ENCODE assay signal across 12 cellular contexts in the genomic region with DNA sequence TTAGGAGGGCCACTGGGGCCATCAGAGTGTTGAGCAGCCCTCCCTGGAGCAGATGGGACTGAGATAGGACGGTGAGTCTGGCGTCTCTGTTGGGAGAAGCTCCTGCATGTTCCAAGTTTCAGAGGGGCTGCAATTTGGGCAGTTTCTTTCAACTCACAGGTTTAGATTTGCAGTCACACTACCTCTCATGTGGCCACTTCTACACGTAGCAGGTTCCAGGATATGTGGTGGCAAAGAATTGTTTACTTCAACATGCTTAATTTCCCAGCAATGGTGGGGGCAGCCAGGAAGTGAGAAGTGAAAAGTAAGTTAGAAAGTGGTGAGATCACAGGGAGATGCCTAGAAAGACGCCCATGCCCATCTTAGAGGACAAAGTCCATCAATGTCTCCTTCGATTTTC. TPM values are rescaled to one million over a fixed set of nuclear protein-coding genes. Genes with fewer than 3 reads are reported as not detected.
DNase-seq lines count a peak whose midpoint lies in the region; ATAC-seq, FAIRE-seq and TF ChIP-seq lines count a peak whose summit lies in the region.
"Had no signal": no experiment of that assay in that cellular context is flagged by ENCODE, and none has a peak within 500 bp of the region (broad histone marks: within the 10 kb centered on the region; RNA-seq: fewer than 3 reads in every experiment).

No MANE protein-coding gene starts in this region.

- H3K27me3 ChIP-seq in Loucy (ENCODE audit: insufficient read depth, low read length, poor library complexity, severe bottlenecking): no peaks in the 10 kb centered on the region
- H3K27me3 ChIP-seq in small intestine (ENCODE audit: control insufficient read depth in 2 of 2, insufficient read depth in 2 of 2, low read length in 2 of 2): no peaks in the 10 kb centered on the region
- no peaks in the 10 kb centered on the region for H3K27me3 ChIP-seq in MM.1S (replicated peaks; ENCODE audit: insufficient read depth, low read length)
- H3K27me3 ChIP-seq: upper lobe of left lung had no signal

- H3K9me3 Mint-ChIP-seq in activated naive CD4-positive, alpha-beta T cell treated with anti-CD3 and anti-CD28 coated beads, Interleukin-2, amount 50 U/mL, for 72 hours: peaks cover 0 to 6% of the 10 kb centered on the region in 2 donors

- H3K79me2 ChIP-seq in Loucy (ENCODE audit: insufficient read depth, low read length) (peaks cover 99% of the 10 kb centered on the region), MM.1S (ENCODE audit: low read length) (peaks cover 100% of the 10 kb centered on the region)

- H3K9ac ChIP-seq in Loucy (ENCODE audit: low read depth, low read length, poor library complexity, severe bottlenecking): no peak overlapping the region
- H3K9ac ChIP-seq in MM.1S (ENCODE audit: low read length): no peak overlapping the region

- peak overlapping the region; percentile 30 to 61 for H3K27ac ChIP-seq in small intestine (ENCODE audit: low read depth in 1 of 2, low read length in 1 of 2)
- no peak overlapping the region for H3K27ac ChIP-seq in MM.1S (ENCODE audit: low read length)

- peak overlapping the region; percentile 2 for H3K4me2 ChIP-seq in Loucy (ENCODE audit: low read depth, low read length, poor library complexity, severe bottlenecking)
- no peak overlapping the region for H3K4me2 ChIP-seq in MM.1S (ENCODE audit: low read depth, low read length)

- peaks cover 30% of the 10 kb centered on the region for H4K20me1 ChIP-seq in Loucy (ENCODE audit: insufficient read depth, low read length, poor library complexity, severe bottlenecking)
- H4K20me1 ChIP-seq in MM.1S (ENCODE audit: insufficient read depth, low read length): peaks cover 61% of the 10 kb centered on the region

- H3K4me3 ChIP-seq in Loucy (ENCODE audit: low read length, poor library complexity, severe bottlenecking) (no peak overlapping the region), small intestine (ENCODE audit: low read depth in 1 of 2, low read length in 2 of 2) (no peak overlapping the region), MM.1S (ENCODE audit: low read length) (no peak overlapping the region)
- H3K4me3 ChIP-seq: upper lobe of left lung had no signal

- H3K36me3 ChIP-seq in Loucy (ENCODE audit: insufficient read depth, low read length) (no peaks in the 10 kb centered on the region), small intestine (ENCODE audit: control insufficient read depth in 2 of 2, insufficient read depth in 2 of 2, low read length in 2 of 2) (no peaks in the 10 kb centered on the region), MM.1S (replicated peaks; ENCODE audit: insufficient read depth, low read length) (peaks cover 12% of the 10 kb centered on the region)
- H3K36me3 ChIP-seq: upper lobe of left lung had no signal

- 35 to 46% (median 38%) methylated on average over 5 of the region's 5 CpGs for WGBS in small intestine, 3 donors

- H3K36me3 Mint-ChIP-seq in activated naive CD4-positive, alpha-beta T cell treated with anti-CD3 and anti-CD28 coated beads, Interleukin-2, amount 50 U/mL, for 72 hours: peaks cover 44 to 78% of the 10 kb centered on the region in 2 donors

- H3F3A ChIP-seq in Loucy (ENCODE audit: low read depth) (no peaks in the 10 kb centered on the region), MM.1S (ENCODE audit: insufficient read depth, low read length) (no peaks in the 10 kb centered on the region)

- no peak overlapping the region for H2AFZ ChIP-seq in Loucy (ENCODE audit: low read length)
- H2AFZ ChIP-seq in MM.1S (ENCODE audit: low read length): no peak overlapping the region

- ATAC-seq in GM18498 (IDR thresholded peaks at IDR 0.05; ENCODE audit: unreplicated experiment) (peak; percentile 43), HG02623 (IDR thresholded peaks at IDR 0.05; ENCODE audit: unreplicated experiment) (no peak)
- peak; percentile 69 to 81 for ATAC-seq in activated naive CD4-positive, alpha-beta T cell treated with anti-CD3 and anti-CD28 coated beads, Interleukin-2, amount 50 U/mL, for 72 hours
- ATAC-seq: HCT116 had no signal

- H3K27ac Mint-ChIP-seq in activated naive CD4-positive, alpha-beta T cell treated with anti-CD3 and anti-CD28 coated beads, Interleukin-2, amount 50 U/mL, for 72 hours: peak overlapping the region; percentile 94 to 99

- H3K4me1 ChIP-seq in Loucy (ENCODE audit: insufficient read depth, low read length, poor library complexity, severe bottlenecking) (peaks cover 42% of the 10 kb centered on the region), small intestine (ENCODE audit: control insufficient read depth in 2 of 2, insufficient read depth in 1 of 2, low read depth in 1 of 2, low read length in 1 of 2) (peaks cover 31 to 42% of the 10 kb centered on the region in 2 donors), MM.1S (ENCODE audit: low read length) (peaks cover 9% of the 10 kb centered on the region; the same call in 1 of the 2 replicates)

- H3K9me2 ChIP-seq in Loucy (replicated peaks; ENCODE audit: low read depth, low read length): no peaks in the 10 kb centered on the region
- H3K9me2 ChIP-seq in MM.1S (replicated peaks; ENCODE audit: insufficient read depth, low read length): no peaks in the 10 kb centered on the region

- no peak for FAIRE-seq in small intestine (lab: Jason Lieb, UNC)
- FAIRE-seq: TTC549 had no signal

- H3K9me3 ChIP-seq in Loucy (ENCODE audit: insufficient read depth, low read depth, low read length) (no peaks in the 10 kb centered on the region), small intestine (ENCODE audit: control insufficient read depth, low read depth) (no peaks in the 10 kb centered on the region), MM.1S (replicated peaks; ENCODE audit: insufficient read depth, low read length) (no peaks in the 10 kb centered on the region)
- H3K9me3 ChIP-seq: upper lobe of left lung had no signal

- peak in 1 of 2 donors; percentile 57 for DNase-seq in activated naive CD4-positive, alpha-beta T cell treated with anti-CD3 and anti-CD28 coated beads, Interleukin-2, amount 50 U/mL, for 72 hours (ENCODE audit: low spot score in 2 of 2)
- no peak for DNase-seq in small intestine
- no peak for DNase-seq in NCI-H748 treated with DMSO at 0.1 percent for 48 hours (lab: John Stamatoyannopoulos, UW)
- no peak for DNase-seq in dedifferentiated amniotic fluid mesenchymal stem cell (ENCODE audit: extremely low spot score)
- no peak for DNase-seq in MM.1S
- DNase-seq: COR-L47, upper lobe of left lung had no signal

- TF ChIP-seq CTCF in Loucy (conservative IDR thresholded peaks at IDR 0.05; ENCODE audit: low read length) (no peak), MM.1S (IDR thresholded peaks at IDR 0.05; ENCODE audit: low read length) (no peak)

RNA-seq across cellular contexts. Expression of gene NCK2, which starts 9.3 kb away (rescaled TPM):
- 10 to 100 TPM; 89.3 to 98.5 TPM for total RNA-seq in activated naive CD4-positive, alpha-beta T cell treated with anti-CD3 and anti-CD28 coated beads, Interleukin-2, amount 50 U/mL, for 72 hours
- 100 to 1,000 TPM in 2 of 3 donors, 10 to 100 TPM in 1; 59.6 to 124 (median 103) TPM for polyA plus RNA-seq in small intestine
